In genomic region chr12:62840311-62840710, GRCh38 we compare ENCODE assay signal across 24 cellular contexts.
DNase-seq lines count a peak whose midpoint lies in the region; ATAC-seq and TF ChIP-seq lines count a peak whose summit lies in the region.
"Had no signal": no experiment of that assay in that cellular context is flagged by ENCODE, and none has a peak within 500 bp of the region (broad histone marks: within the 10 kb centered on the region; RNA-seq: fewer than 3 reads in every experiment).

No MANE protein-coding gene starts in this region.

- H3K4me1 ChIP-seq in SK-N-SH (ENCODE audit: control insufficient read depth in 1 of 2, insufficient read depth in 2 of 2, low read depth in 1 of 2, low read length in 1 of 2), result no peaks in the 10 kb centered on the region
- H3K4me1 ChIP-seq in RWPE2 (ENCODE audit: insufficient read depth, poor library complexity, severe bottlenecking), result no peaks in the 10 kb centered on the region

- H3K27me3 ChIP-seq in SK-N-SH (ENCODE audit: insufficient read depth) (no peaks in the 10 kb centered on the region), RWPE2 (ENCODE audit: insufficient read depth, poor library complexity, severe bottlenecking) (no peaks in the 10 kb centered on the region)
- H3K27me3 ChIP-seq: pancreas had no signal

- H3K27ac ChIP-seq in SK-N-SH (ENCODE audit: low read depth in 2 of 2, low read length in 1 of 2) (no peak overlapping the region), RWPE2 (ENCODE audit: poor library complexity, severe bottlenecking) (no peak overlapping the region)
- H3K27ac ChIP-seq: A549, coronary artery, pancreas, SK-N-MC had no signal

- H3K9ac ChIP-seq in SK-N-SH, result no peak overlapping the region

- peaks cover 10% of the 10 kb centered on the region for H3K36me3 Mint-ChIP-seq in type B pancreatic cell
- no peaks in the 10 kb centered on the region for H3K36me3 Mint-ChIP-seq in stimulated activated memory B cell treated with anti-CD40 and anti-IgM and Interleukin-4, amounts not matched to agents 10 μg/mL and 1 μg/mL and 100 μg/mL, for 72 hours
- H3K36me3 Mint-ChIP-seq: natural killer cell treated with Interleukin-12 subunit alpha and Interleukin-12 subunit beta and Interleukin-15 and Interleukin-18, amount 100 ng/mL, for 72 hours had no signal

- CTCF ChIA-PET in SK-N-SH (lab: Yijun Ruan, JAX), result no interaction called here

- H2AFZ ChIP-seq in SK-N-SH (ENCODE audit: low read depth), result peak overlapping the region; percentile 42; the same call in 1 of the 2 replicates

- no peak for TF ChIP-seq RAD21 in SK-N-SH (IDR thresholded peaks at IDR 0.05; ENCODE audit: low read length)

- H3K36me3 ChIP-seq in SK-N-SH (replicated peaks in 1 of 2; ENCODE audit: control insufficient read depth in 1 of 2, insufficient read depth in 2 of 2, low read length in 1 of 2) (no peaks in the 10 kb centered on the region), RWPE2 (ENCODE audit: low read depth) (no peaks in the 10 kb centered on the region)
- H3K36me3 ChIP-seq: pancreas had no signal

- H3K9me2 ChIP-seq in SK-N-SH, result no peaks in the 10 kb centered on the region

- TF ChIP-seq CTCF in SK-N-SH (IDR thresholded peaks at IDR 0.05), result no peak
- no peak for TF ChIP-seq CTCF in RWPE2 (IDR thresholded peaks at IDR 0.05; ENCODE audit: poor library complexity, severe bottlenecking)
- no peak for TF ChIP-seq CTCF in type B pancreatic cell (conservative IDR thresholded peaks at IDR 0.05)

- H3K9me3 ChIP-seq in SK-N-SH, result no peaks in the 10 kb centered on the region
- peaks cover 1% of the 10 kb centered on the region for H3K9me3 ChIP-seq in RWPE2 (ENCODE audit: severe bottlenecking)
- H3K9me3 ChIP-seq: A549, pancreas had no signal

- H3K9me3 Mint-ChIP-seq in type B pancreatic cell, result peaks cover 10% of the 10 kb centered on the region
- H3K9me3 Mint-ChIP-seq in stimulated activated memory B cell treated with anti-CD40 and anti-IgM and Interleukin-4, amounts not matched to agents 10 μg/mL and 1 μg/mL and 100 μg/mL, for 72 hours, result peaks cover 4% of the 10 kb centered on the region
- H3K9me3 Mint-ChIP-seq: activated CD4-positive, alpha-beta memory T cell treated with anti-CD3 and anti-CD28 coated beads, Interleukin-2, amount 10 ng/mL, durations not matched to agents 7 days and 5 days; natural killer cell treated with Interleukin-12 subunit alpha and Interleukin-12 subunit beta and Interleukin-15 and Interleukin-18, amount 100 ng/mL, for 72 hours had no signal

- H3K4me1 Mint-ChIP-seq in type B pancreatic cell (ENCODE audit: unreplicated experiment), result peaks cover 42% of the 10 kb centered on the region
- H3K4me1 Mint-ChIP-seq in stimulated activated memory B cell treated with anti-CD40 and anti-IgM and Interleukin-4, amounts not matched to agents 10 μg/mL and 1 μg/mL and 100 μg/mL, for 72 hours, result peaks cover 7% of the 10 kb centered on the region
- H3K4me1 Mint-ChIP-seq: activated CD4-positive, alpha-beta memory T cell treated with anti-CD3 and anti-CD28 coated beads, Interleukin-2, amount 10 ng/mL, durations not matched to agents 7 days and 5 days had no signal

- POLR2A ChIA-PET in SK-N-SH (lab: Yijun Ruan, JAX), result no interaction called here

- H3K4me3 ChIP-seq in SK-N-SH (ENCODE audit: low read depth in 2 of 2, low read length in 1 of 2), result no peak overlapping the region
- no peak overlapping the region for H3K4me3 ChIP-seq in RWPE2 (ENCODE audit: severe bottlenecking)
- H3K4me3 ChIP-seq: A549, coronary artery, pancreas, SK-N-MC had no signal

- ATAC-seq in SK-N-SH treated with all-trans-retinoic acid at 6 μM for 48 hours (no peak), RWPE2 (ENCODE audit: low read depth) (peak; percentile 21; the same call in 1 of the 3 replicates)
- ATAC-seq in stimulated activated memory B cell treated with anti-CD40 and anti-IgM and Interleukin-4, amounts not matched to agents 10 μg/mL and 1 μg/mL and 100 μg/mL, for 72 hours, result no peak
- ATAC-seq: A549; left lobe of liver; natural killer cell treated with Interleukin-12 subunit alpha and Interleukin-12 subunit beta and Interleukin-15 and Interleukin-18, amount 100 ng/mL, for 72 hours; pancreas; right cardiac atrium had no signal

- H3K4me2 ChIP-seq in SK-N-SH, result no peak overlapping the region
- H3K4me2 ChIP-seq: A549 had no signal

- H4K20me1 ChIP-seq in SK-N-SH (ENCODE audit: insufficient read depth), result no peaks in the 10 kb centered on the region

- H3K4me3 Mint-ChIP-seq in type B pancreatic cell, result peak overlapping the region; percentile 14
- H3K4me3 Mint-ChIP-seq in stimulated activated memory B cell treated with anti-CD40 and anti-IgM and Interleukin-4, amounts not matched to agents 10 μg/mL and 1 μg/mL and 100 μg/mL, for 72 hours, result no peak overlapping the region
- H3K4me3 Mint-ChIP-seq: activated CD4-positive, alpha-beta memory T cell treated with anti-CD3 and anti-CD28 coated beads, Interleukin-2, amount 10 ng/mL, durations not matched to agents 7 days and 5 days; IgD-negative memory B cell; natural killer cell treated with Interleukin-12 subunit alpha and Interleukin-12 subunit beta and Interleukin-15 and Interleukin-18, amount 100 ng/mL, for 72 hours had no signal

- H3F3A ChIP-seq in SK-N-SH (replicated peaks; ENCODE audit: insufficient read depth), result no peaks in the 10 kb centered on the region

- H3K27ac Mint-ChIP-seq in type B pancreatic cell, result peak overlapping the region; percentile 76
- no peak overlapping the region for H3K27ac Mint-ChIP-seq in stimulated activated memory B cell treated with anti-CD40 and anti-IgM and Interleukin-4, amounts not matched to agents 10 μg/mL and 1 μg/mL and 100 μg/mL, for 72 hours
- H3K27ac Mint-ChIP-seq: activated CD4-positive, alpha-beta memory T cell treated with anti-CD3 and anti-CD28 coated beads, Interleukin-2, amount 10 ng/mL, durations not matched to agents 7 days and 5 days; IgD-negative memory B cell; natural killer cell treated with Interleukin-12 subunit alpha and Interleukin-12 subunit beta and Interleukin-15 and Interleukin-18, amount 100 ng/mL, for 72 hours had no signal

- 42% methylated on average over 2 of the region's 2 CpGs for WGBS in SK-N-SH (ENCODE audit: low lambda C conversion rate)

- no peak for DNase-seq in SK-N-SH
- DNase-seq in RWPE2 (ENCODE audit: low spot score), result no peak
- DNase-seq in fibroblast of peridontal ligament (ENCODE audit: extremely low read depth), result peak; percentile 31
- no peak for DNase-seq in type B pancreatic cell (ENCODE audit: extremely low spot score, unreplicated experiment)
- DNase-seq in NCI-H2171 (lab: John Stamatoyannopoulos, UW), result no peak
- DNase-seq in hippocampal formation (lab: John Stamatoyannopoulos, UW), result no peak
- DNase-seq: activated CD4-positive, alpha-beta memory T cell treated with anti-CD3 and anti-CD28 coated beads, Interleukin-2, amount 10 ng/mL, durations not matched to agents 7 days and 5 days; activated effector memory CD4-positive, alpha-beta T cell treated with anti-CD3 and anti-CD28 coated beads, Interleukin-2, amount 50 U/mL, for 16 hours; COR-L47; head of caudate nucleus; NCI-H1694; NCI-H774; pancreas; right cardiac atrium; T-helper 9 cell; trophoblast cell had no signal

- H3K27me3 Mint-ChIP-seq in type B pancreatic cell, result no peaks in the 10 kb centered on the region
- H3K27me3 Mint-ChIP-seq in stimulated activated memory B cell treated with anti-CD40 and anti-IgM and Interleukin-4, amounts not matched to agents 10 μg/mL and 1 μg/mL and 100 μg/mL, for 72 hours, result peaks cover 2% of the 10 kb centered on the region
- H3K27me3 Mint-ChIP-seq: IgD-negative memory B cell had no signal

- no peak for TF ChIP-seq EP300 in SK-N-SH (IDR thresholded peaks at IDR 0.05; ENCODE audit: borderline replicate concordance in 1 of 2, low read depth in 1 of 2, low read length in 1 of 2)

- H3K79me2 ChIP-seq in SK-N-SH (ENCODE audit: insufficient read depth), result no peaks in the 10 kb centered on the region

TF ChIP-seq in SK-N-SH, 30 proteins besides CTCF, POLR2A, EP300 and RAD21 (continues in another document):
- TF ChIP-seq, protein P1, sequence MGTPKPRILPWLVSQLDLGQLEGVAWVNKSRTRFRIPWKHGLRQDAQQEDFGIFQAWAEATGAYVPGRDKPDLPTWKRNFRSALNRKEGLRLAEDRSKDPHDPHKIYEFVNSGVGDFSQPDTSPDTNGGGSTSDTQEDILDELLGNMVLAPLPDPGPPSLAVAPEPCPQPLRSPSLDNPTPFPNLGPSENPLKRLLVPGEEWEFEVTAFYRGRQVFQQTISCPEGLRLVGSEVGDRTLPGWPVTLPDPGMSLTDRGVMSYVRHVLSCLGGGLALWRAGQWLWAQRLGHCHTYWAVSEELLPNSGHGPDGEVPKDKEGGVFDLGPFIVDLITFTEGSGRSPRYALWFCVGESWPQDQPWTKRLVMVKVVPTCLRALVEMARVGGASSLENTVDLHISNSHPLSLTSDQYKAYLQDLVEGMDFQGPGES (IDR thresholded peaks at IDR 0.05; ENCODE audit: low read depth, low read length), result no peak
- TF ChIP-seq USF1 (IDR thresholded peaks at IDR 0.05; ENCODE audit: borderline replicate concordance, low read depth) (no peak), RXRA (IDR thresholded peaks at IDR 0.05; ENCODE audit: borderline replicate concordance, low read depth) (no peak), ELF1 (IDR thresholded peaks at IDR 0.05) (no peak)

TF ChIP-seq in SK-N-SH treated with all-trans-retinoic acid at 6 μM for 48 hours, 23 proteins besides CTCF, POLR2A, EP300 and RAD21:
- no peak for TF ChIP-seq CSDC2 (CRISPR knock-in tag; IDR thresholded peaks at IDR 0.05)
TF ChIP-seq in SK-N-SH treated with all-trans-retinoic acid at 6 μM for 48 hours: peak in this region for 0.
